ENCODE assay signal across 28 cellular contexts in genomic region chr1:44060830-44061267, GRCh38. TPM values are rescaled to one million over a fixed set of nuclear protein-coding genes. Genes with fewer than 3 reads are reported as not detected.
"Had no signal": no experiment of that assay in that cellular context is flagged by ENCODE, and none has a peak within 500 bp of the region (broad histone marks: within the 10 kb centered on the region; RNA-seq: fewer than 3 reads in every experiment).

No MANE protein-coding gene starts in this region.

- H3K4me1 ChIP-seq: prostate gland, tibial artery had no signal

- H3K27me3 ChIP-seq: ovary, tibial artery had no signal

- H3K4me3 ChIP-seq: ovary, prostate gland, stomach, tibial artery had no signal

- H3K27ac ChIP-seq: ovary, prostate gland, tibial artery had no signal

- DNase-seq: activated CD4-positive, alpha-beta memory T cell treated with anti-CD3 and anti-CD28 coated beads for 36 hours; activated CD4-positive, alpha-beta T cell treated with anti-CD3 and anti-CD28 coated beads for 4 hours; activated CD4-positive, CD25-positive, alpha-beta regulatory T cell; activated CD8-positive, alpha-beta memory T cell treated with anti-CD3 and anti-CD28 coated beads, Interleukin-2, amount 50 U/mL, for 4 hours; activated effector memory CD4-positive, alpha-beta T cell treated with anti-CD3 and anti-CD28 coated beads, Interleukin-2, amount 50 U/mL, for 16 hours; activated naive CD4-positive, alpha-beta T cell treated with anti-CD3 and anti-CD28 coated beads, Interleukin-2, amount 10 ng/mL, durations not matched to agents 7 days and 5 days; activated T-cell treated with anti-CD3 and anti-CD28 coated beads, Interleukin-2, amount 50 U/mL, for 1 hour; amniotic stem cell; effector CD8-positive, alpha-beta T cell; foreskin melanocyte; kidney glomerular epithelial cell; naive thymus-derived CD4-positive, alpha-beta T cell; ovary; stimulated activated CD4-positive, alpha-beta T cell treated with anti-CD3 and anti-CD28 coated beads, Interleukin-15, amount 100 ng/mL, for 24 hours; stimulated activated CD4-positive, alpha-beta T cell treated with anti-CD3 and anti-CD28 coated beads, Interleukin-2, amount 100 ng/mL, for 24 hours; stimulated activated naive B cell treated with anti-CD40 and anti-IgM and Interleukin-4, amounts not matched to agents 10 μg/mL and 1 μg/mL and 100 μg/mL, for 72 hours; stomach; T-helper 1 cell; tibial artery had no signal

- H3K9me3 ChIP-seq: ovary, prostate gland, stomach, tibial artery had no signal

- ATAC-seq: naive thymus-derived CD4-positive, alpha-beta T cell; stimulated activated naive B cell treated with anti-CD40 and anti-IgM and Interleukin-4, amounts not matched to agents 10 μg/mL and 1 μg/mL and 100 μg/mL, for 72 hours had no signal

- H3K36me3 ChIP-seq: ovary, prostate gland, stomach, tibial artery had no signal

RNA-seq across cellular contexts. Expression of gene KLF17, which starts 57.8 kb away (rescaled TPM):
- total RNA-seq: activated CD4-positive, alpha-beta memory T cell treated with anti-CD3 and anti-CD28 coated beads for 36 hours; activated CD8-positive, alpha-beta memory T cell treated with anti-CD3 and anti-CD28 coated beads for 36 hours; activated T-helper 1 cell treated with anti-CD3 and anti-CD28 coated beads, Interleukin-12 subunit alpha, Interleukin-12 subunit beta, Interleukin-2, Interleukin-4 antibody, amounts not matched to agents 30 ng/mL and 10 ng/mL and 1 ng/mL, durations not matched to agents 14 hours and 24 hours and 36 hours; dermis microvascular lymphatic vessel endothelial cell; glomerular endothelial cell; lower leg skin; mesothelial cell of epicardium; naive thymus-derived CD4-positive, alpha-beta T cell; stomach; ureter had no signal
- polyA plus RNA-seq: naive thymus-derived CD4-positive, alpha-beta T cell; neural cell had no signal
